Comparison of ENCODE assay signal across 17 cellular contexts in genomic region chr20:35561671-35562070, GRCh38. TPM values are rescaled to one million over a fixed set of nuclear protein-coding genes. Genes with fewer than 3 reads are reported as not detected.
DNase-seq lines count a peak whose midpoint lies in the region; ATAC-seq and TF ChIP-seq lines count a peak whose summit lies in the region.
"Had no signal": no experiment of that assay in that cellular context is flagged by ENCODE, and none has a peak within 500 bp of the region (broad histone marks: within the 10 kb centered on the region; RNA-seq: fewer than 3 reads in every experiment).

No MANE protein-coding gene starts in this region.

- no peak for ATAC-seq in activated T-cell treated with anti-CD3 and anti-CD28 coated beads, Interleukin-2, amount 50 U/mL, for 72 hours (replicated peaks in 1 of 2)
- ATAC-seq in T-helper 17 cell (peak; percentile 15), body of pancreas (no peak), HG03135 (IDR thresholded peaks at IDR 0.05; ENCODE audit: unreplicated experiment) (no peak)

- H3K27me3 Mint-ChIP-seq in activated T-cell treated with anti-CD3 and anti-CD28 coated beads, Interleukin-2, amount 50 U/mL, for 24 hours, result no peaks in the 10 kb centered on the region
- no peaks in the 10 kb centered on the region for H3K27me3 Mint-ChIP-seq in activated T-cell treated with anti-CD3 and anti-CD28 coated beads, Interleukin-2, amount 50 U/mL, for 72 hours (ENCODE audit: low read depth)
- H3K27me3 Mint-ChIP-seq in T-helper 17 cell (peaks cover 5% of the 10 kb centered on the region), neural crest cell (ENCODE audit: low read depth) (peaks cover 2% of the 10 kb centered on the region)
- H3K27me3 Mint-ChIP-seq: activated CD4-positive, alpha-beta memory T cell treated with anti-CD3 and anti-CD28 coated beads for 36 hours; CD4-positive, alpha-beta memory T cell had no signal

- H3K4me3 ChIP-seq in body of pancreas, result no peak overlapping the region
- H3K4me3 ChIP-seq: left lung had no signal

- peak; percentile 1 for TF ChIP-seq CTCF in neural crest cell (conservative IDR thresholded peaks at IDR 0.05)
- no peak for TF ChIP-seq CTCF in body of pancreas (IDR thresholded peaks at IDR 0.05)

- DNase-seq in activated T-cell treated with anti-CD3 and anti-CD28 coated beads, Interleukin-2, amount 50 U/mL, for 24 hours, result no peak
- no peak for DNase-seq in activated T-cell treated with anti-CD3 and anti-CD28 coated beads, Interleukin-2, amount 50 U/mL, for 72 hours
- DNase-seq in HPDE6-E6E7 (ENCODE audit: extremely low spot score), result peak; percentile 66
- DNase-seq in T-helper 17 cell, result no peak
- no peak for DNase-seq in neural crest cell (ENCODE audit: low read depth, low spot score)
- no peak for DNase-seq in NCI-H524 treated with DMSO at 0.1 percent for 48 hours (lab: John Stamatoyannopoulos, UW)
- DNase-seq in body of pancreas, result no peak
- DNase-seq: effector memory CD4-positive, alpha-beta T cell; SIG-M5; stimulated activated CD4-positive, alpha-beta T cell treated with anti-CD3 and anti-CD28 coated beads, Interleukin-4, amount 100 ng/mL, for 4 hours had no signal

- no peak overlapping the region for H3K27ac ChIP-seq in body of pancreas
- H3K27ac ChIP-seq: left lung had no signal

- H3K4me1 ChIP-seq in body of pancreas, result no peaks in the 10 kb centered on the region
- H3K4me1 ChIP-seq: left lung had no signal

- 20 to 28% methylated on average over 2 to 5 of the region's 5 CpGs for WGBS in body of pancreas, 2 donors

- TF ChIP-seq POLR2A in body of pancreas (IDR thresholded peaks at IDR 0.05), result no peak

- H3K36me3 Mint-ChIP-seq in activated T-cell treated with anti-CD3 and anti-CD28 coated beads, Interleukin-2, amount 50 U/mL, for 24 hours (ENCODE audit: low read depth), result peaks cover 27% of the 10 kb centered on the region
- H3K36me3 Mint-ChIP-seq in activated T-cell treated with anti-CD3 and anti-CD28 coated beads, Interleukin-2, amount 50 U/mL, for 72 hours (ENCODE audit: insufficient read depth in 2 of 2), result no peaks in the 10 kb centered on the region
- H3K36me3 Mint-ChIP-seq in T-helper 17 cell (ENCODE audit: low read depth) (peaks cover 4% of the 10 kb centered on the region), neural crest cell (ENCODE audit: low read depth) (peaks cover 7% of the 10 kb centered on the region)
- H3K36me3 Mint-ChIP-seq: activated naive CD4-positive, alpha-beta T cell treated with anti-CD3 and anti-CD28 coated beads, Interleukin-2, amount 10 ng/mL, durations not matched to agents 7 days and 5 days had no signal

- peaks cover 0 to 7% of the 10 kb centered on the region in 2 donors for H3K36me3 ChIP-seq in body of pancreas (replicated peaks in 1 of 2; ENCODE audit: insufficient read depth in 1 of 2, low read depth in 2 of 2)

- H3K4me1 Mint-ChIP-seq in activated T-cell treated with anti-CD3 and anti-CD28 coated beads, Interleukin-2, amount 50 U/mL, for 24 hours (ENCODE audit: low read depth), result no peaks in the 10 kb centered on the region
- H3K4me1 Mint-ChIP-seq in activated T-cell treated with anti-CD3 and anti-CD28 coated beads, Interleukin-2, amount 50 U/mL, for 72 hours (ENCODE audit: low read depth), result no peaks in the 10 kb centered on the region
- peaks cover 16% of the 10 kb centered on the region for H3K4me1 Mint-ChIP-seq in T-helper 17 cell
- H3K4me1 Mint-ChIP-seq in neural crest cell, result peaks cover 4% of the 10 kb centered on the region
- H3K4me1 Mint-ChIP-seq: activated naive CD4-positive, alpha-beta T cell treated with anti-CD3 and anti-CD28 coated beads, Interleukin-2, amount 10 ng/mL, durations not matched to agents 7 days and 5 days had no signal

- H3K27ac Mint-ChIP-seq in activated T-cell treated with anti-CD3 and anti-CD28 coated beads, Interleukin-2, amount 50 U/mL, for 24 hours, result peak overlapping the region; percentile 26
- no peak overlapping the region for H3K27ac Mint-ChIP-seq in activated T-cell treated with anti-CD3 and anti-CD28 coated beads, Interleukin-2, amount 50 U/mL, for 72 hours
- no peak overlapping the region for H3K27ac Mint-ChIP-seq in T-helper 17 cell
- H3K27ac Mint-ChIP-seq in neural crest cell (ENCODE audit: unreplicated experiment), result no peak overlapping the region
- H3K27ac Mint-ChIP-seq: activated CD4-positive, alpha-beta memory T cell treated with anti-CD3 and anti-CD28 coated beads for 36 hours; activated naive CD4-positive, alpha-beta T cell treated with anti-CD3 and anti-CD28 coated beads, Interleukin-2, amount 10 ng/mL, durations not matched to agents 7 days and 5 days had no signal

- no peaks in the 10 kb centered on the region for H3K9me3 Mint-ChIP-seq in activated T-cell treated with anti-CD3 and anti-CD28 coated beads, Interleukin-2, amount 50 U/mL, for 24 hours
- H3K9me3 Mint-ChIP-seq in activated T-cell treated with anti-CD3 and anti-CD28 coated beads, Interleukin-2, amount 50 U/mL, for 72 hours, result no peaks in the 10 kb centered on the region
- H3K9me3 Mint-ChIP-seq in neural crest cell, result no peaks in the 10 kb centered on the region
- H3K9me3 Mint-ChIP-seq: activated CD4-positive, alpha-beta memory T cell treated with anti-CD3 and anti-CD28 coated beads for 36 hours; activated naive CD4-positive, alpha-beta T cell treated with anti-CD3 and anti-CD28 coated beads, Interleukin-2, amount 10 ng/mL, durations not matched to agents 7 days and 5 days; CD4-positive, alpha-beta memory T cell had no signal

- no peaks in the 10 kb centered on the region for H3K9me3 ChIP-seq in T-helper 17 cell (ENCODE audit: control insufficient read depth, low read length, poor library complexity, severe bottlenecking)
- no peaks in the 10 kb centered on the region for H3K9me3 ChIP-seq in body of pancreas
- H3K9me3 ChIP-seq: left lung had no signal

- no peak overlapping the region for H3K4me3 Mint-ChIP-seq in activated T-cell treated with anti-CD3 and anti-CD28 coated beads, Interleukin-2, amount 50 U/mL, for 24 hours
- H3K4me3 Mint-ChIP-seq in activated T-cell treated with anti-CD3 and anti-CD28 coated beads, Interleukin-2, amount 50 U/mL, for 72 hours, result no peak overlapping the region
- H3K4me3 Mint-ChIP-seq in T-helper 17 cell (no peak overlapping the region), neural crest cell (no peak overlapping the region)
- H3K4me3 Mint-ChIP-seq: activated CD4-positive, alpha-beta memory T cell treated with anti-CD3 and anti-CD28 coated beads for 36 hours; activated naive CD4-positive, alpha-beta T cell treated with anti-CD3 and anti-CD28 coated beads, Interleukin-2, amount 10 ng/mL, durations not matched to agents 7 days and 5 days; CD4-positive, alpha-beta memory T cell had no signal

- intact Hi-C loops in body of pancreas (cut with DNase I), result no loop called here

- no peaks in the 10 kb centered on the region for H3K27me3 ChIP-seq in body of pancreas
- H3K27me3 ChIP-seq: left lung had no signal

RNA-seq across cellular contexts. Expression of gene ERGIC3, which starts 19.8 kb away (rescaled TPM):
- 100 to 1,000 TPM; 139 to 145 TPM for total RNA-seq in activated T-cell treated with anti-CD3 and anti-CD28 coated beads, Interleukin-2, amount 50 U/mL, for 72 hours
- total RNA-seq in T-helper 17 cell (100 to 1,000 TPM; 139 to 158 TPM), neural crest cell (250 and 267 TPM in 2 replicates), body of pancreas (100 to 1,000 TPM; 120 to 136 TPM)

RNA-seq across cellular contexts. Expression of gene C20orf173, which starts 32.2 kb away (rescaled TPM):
- total RNA-seq in activated T-cell treated with anti-CD3 and anti-CD28 coated beads, Interleukin-2, amount 50 U/mL, for 72 hours, result not detected
- total RNA-seq in T-helper 17 cell, result not detected
- not detected in 2 replicates for total RNA-seq in neural crest cell
- not detected for total RNA-seq in body of pancreas
- total RNA-seq: activated CD4-positive, alpha-beta memory T cell treated with anti-CD3 and anti-CD28 coated beads for 36 hours; CD4-positive, alpha-beta memory T cell; left lung; subcutaneous adipose tissue; T-helper 1 cell treated with Interleukin-12 subunit alpha and Interleukin-12 subunit beta and Interleukin-4 antibody, amounts not matched to agents 30 ng/mL and 1 ng/mL, for 36 hours had no signal

RNA-seq across cellular contexts. Expression of gene SPAG4, which starts 54.0 kb away (rescaled TPM):
- total RNA-seq in activated T-cell treated with anti-CD3 and anti-CD28 coated beads, Interleukin-2, amount 50 U/mL, for 72 hours, result 1 to 10 TPM; 8.7 to 9.8 TPM
- total RNA-seq in T-helper 17 cell, result 10 to 100 TPM; 13.7 to 15.7 TPM
- 2.3 and 3.1 TPM in 2 replicates for total RNA-seq in neural crest cell
- total RNA-seq in body of pancreas, result 10 to 100 TPM; 17.9 to 22.1 TPM
